Comparison of ENCODE assay signal across 1 cellular context in genomic region chr1:42740756-42741580, GRCh38.
TF ChIP-seq lines count a peak whose summit lies in the region.

No MANE protein-coding gene starts in this region.

TF ChIP-seq in H1, 55 proteins besides CTCF, POLR2A, EP300 and RAD21:
- no peak for TF ChIP-seq SIN3A (conservative IDR thresholded peaks at IDR 0.05 in 1 of 2, IDR thresholded peaks at IDR 0.05 in 1 of 2; ENCODE audit: low read depth in 1 of 2, low read length in 2 of 2)
- TF ChIP-seq SAP30 (IDR thresholded peaks at IDR 0.05; ENCODE audit: insufficient read depth, insufficient replicate concordance, low read length): no peak
- TF ChIP-seq JUND (IDR thresholded peaks at IDR 0.05; ENCODE audit: low read length): no peak
- TF ChIP-seq PHF8 (conservative IDR thresholded peaks at IDR 0.05; ENCODE audit: low read depth, low read length): no peak
- no peak for TF ChIP-seq USF2 (IDR thresholded peaks at IDR 0.05; ENCODE audit: low read length)
- no peak for TF ChIP-seq BRCA1 (IDR thresholded peaks at IDR 0.05; ENCODE audit: low read depth, low read length)
- TF ChIP-seq TEAD4 (IDR thresholded peaks at IDR 0.05; ENCODE audit: low read depth, low read length): peak; percentile 61; the same call in 1 of the 2 replicates
- TF ChIP-seq ATF2 (IDR thresholded peaks at IDR 0.05; ENCODE audit: low read length): no peak
- no peak for TF ChIP-seq MAFK (IDR thresholded peaks at IDR 0.05; ENCODE audit: low read depth, low read length)
- no peak for TF ChIP-seq TBP (IDR thresholded peaks at IDR 0.05; ENCODE audit: low read depth, low read length)
- TF ChIP-seq MAX (IDR thresholded peaks at IDR 0.05): peak; percentile 63
- TF ChIP-seq YY1 (IDR thresholded peaks at IDR 0.05; ENCODE audit: low read depth, low read length): peak; percentile 64; the same call in 1 of the 2 replicates
- TF ChIP-seq KDM4A (IDR thresholded peaks at IDR 0.05; ENCODE audit: low read depth, low read length, severe bottlenecking): no peak
- no peak for TF ChIP-seq SP4 (IDR thresholded peaks at IDR 0.05; ENCODE audit: low read length)
